ENCODE assay signal across 7 cellular contexts in genomic region chr9:136545966-136546696, GRCh38. TPM values are rescaled to one million over a fixed set of nuclear protein-coding genes. Genes with fewer than 3 reads are reported as not detected.
DNase-seq lines count a peak whose midpoint lies in the region; ATAC-seq and TF ChIP-seq lines count a peak whose summit lies in the region.

TSS of gene NOTCH1 (minus strand) at chr9:136546048. CDS start at chr9:136545786, 262 bp downstream.

- H3K27me3 Mint-ChIP-seq in activated B cell treated with CpG ODN at 0.5 μM for 24 hours = no peaks in the 10 kb centered on the region

- in situ Hi-C loops in GM13977 (cut with MboI; ENCODE audit: low pct_unique_long_range_greater_than_20kb, low sequenced_read_pairs, unreplicated experiment) = no loop called here

- POLR2A ChIA-PET in activated B cell treated with CpG ODN at 0.5 μM for 24 hours (lab: Charles Lee) = interaction anchor here (0.6 to 1.3 kb wide), 5 partner anchors 8 to 73 kb away, joined by 3 to 7 read pairs (median 3); no protein-coding TSS in a partner anchor

- peak; percentile 63 for ATAC-seq in HG02610 (IDR thresholded peaks at IDR 0.05; ENCODE audit: unreplicated experiment)
- peak; percentile 76 for ATAC-seq in activated B cell treated with CpG ODN at 0.5 μM for 24 hours (ENCODE audit: low read depth)

- H3K27ac Mint-ChIP-seq in activated B cell treated with CpG ODN at 0.5 μM for 24 hours = peak within 1 kb of the TSS; percentile 90

- H3K36me3 Mint-ChIP-seq in activated B cell treated with CpG ODN at 0.5 μM for 24 hours (ENCODE audit: low read depth) = peaks cover 8% of the 10 kb centered on the region

- TF ChIP-seq CTCF in GM13977 (IDR thresholded peaks at IDR 0.05; ENCODE audit: extremely low read depth, insufficient read depth, missing control alignments) (no peak), activated B cell treated with CpG ODN at 0.5 μM for 24 hours (IDR thresholded peaks at IDR 0.05) (no peak)

- peaks cover 39% of the 10 kb centered on the region for H3K4me1 Mint-ChIP-seq in activated B cell treated with CpG ODN at 0.5 μM for 24 hours

- intact Hi-C loops in activated B cell treated with CpG ODN at 0.5 μM for 24 hours (cut with micrococcal nuclease) = loop anchor here (1.0 to 2.0 kb wide), 4 partner anchors 8 to 73 kb away; partner anchors contain the start of gene SEC16A

- CTCF ChIA-PET in activated B cell treated with CpG ODN at 0.5 μM for 24 hours (lab: Charles Lee) = no interaction called here

- peak; percentile 98 for DNase-seq in GM13977 (ENCODE audit: low spot score)
- peak; percentile 29 for DNase-seq in NCI-H1105 treated with DMSO at 0.1 percent for 48 hours (lab: John Stamatoyannopoulos, UW)
- DNase-seq in activated B cell treated with CpG ODN at 0.5 μM for 24 hours = peak; percentile 84
- DNase-seq in caudate nucleus (lab: John Stamatoyannopoulos, UW) = peak in 57 of 61 donors; percentile 33 to 92 (median 79)
- peak; percentile 95 for DNase-seq in islet precursor cell
- DNase-seq in stimulated activated CD4-positive, alpha-beta T cell treated with anti-CD3 and anti-CD28 coated beads, Interleukin-12 subunit alpha, Interleukin-12 subunit beta, amount 100 ng/mL, for 48 hours (ENCODE audit: low read depth in 2 of 3, low spot score in 1 of 3) = peak; percentile 76 to 88 (median 88)

- H3K27ac ChIP-seq in caudate nucleus (ENCODE audit: low read depth, low read length) = peak within 1 kb of the TSS; percentile 96

- H3K4me3 Mint-ChIP-seq in activated B cell treated with CpG ODN at 0.5 μM for 24 hours = peak within 1 kb of the TSS; percentile 87

- H3K9me3 Mint-ChIP-seq in activated B cell treated with CpG ODN at 0.5 μM for 24 hours = no peaks in the 10 kb centered on the region

RNA-seq across cellular contexts. Expression of gene NOTCH1, which starts in this region (rescaled TPM):
- 24.9 and 26.6 TPM in 2 replicates for total RNA-seq in activated B cell treated with CpG ODN at 0.5 μM for 24 hours

Comparison
In these comparisons a context has a peak if more than half of its experiments do, and no peak if none do; other contexts are left out.
1. Peak in every context shown above with its lines: DNase-seq, ATAC-seq and H3K27ac ChIP-seq.
2. DNase-seq: peak in every context shown above with its lines; median percentile 98 in GM13977; 95 in islet precursor cell; 88 in stimulated activated CD4-positive, alpha-beta T cell treated with anti-CD3 and anti-CD28 coated beads, Interleukin-12 subunit alpha, Interleukin-12 subunit beta, amount 100 ng/mL, for 48 hours; 84 in activated B cell treated with CpG ODN at 0.5 μM for 24 hours; 79 in caudate nucleus; 29 in NCI-H1105 treated with DMSO at 0.1 percent for 48 hours.